In genomic region chr16:11914210-11914758, GRCh38 we compare ENCODE assay signal across 8 cellular contexts. TPM values are rescaled to one million over a fixed set of nuclear protein-coding genes. Genes with fewer than 3 reads are reported as not detected.
DNase-seq lines count a peak whose midpoint lies in the region; ATAC-seq and TF ChIP-seq lines count a peak whose summit lies in the region.

No MANE protein-coding gene starts in this region.

- TF ChIP-seq CTCF in LNCaP clone FGC (IDR thresholded peaks at IDR 0.05; ENCODE audit: control insufficient read depth, extremely low read depth, insufficient read depth) = no peak
- no peak for TF ChIP-seq CTCF in natural killer cell (IDR thresholded peaks at IDR 0.05)

- H3K27ac ChIP-seq in BLaER1 = peak overlapping the region; percentile 94

- H4K20me1 ChIP-seq in BLaER1 = peaks cover 62% of the 10 kb centered on the region

- peaks cover 35% of the 10 kb centered on the region for H3K4me1 Mint-ChIP-seq in dendritic cell treated with granulocyte-macrophage colony-stimulating factor and Interleukin-4, amounts not matched to agents 40 ng/mL and 50 ng/mL, for 4 days (ENCODE audit: low read depth)
- peaks cover 33 to 51% of the 10 kb centered on the region in 2 donors for H3K4me1 Mint-ChIP-seq in natural killer cell

- H3K4me3 Mint-ChIP-seq in dendritic cell treated with granulocyte-macrophage colony-stimulating factor and Interleukin-4, amounts not matched to agents 40 ng/mL and 50 ng/mL, for 4 days = peak overlapping the region; percentile 80
- peak overlapping the region; percentile 87 for H3K4me3 Mint-ChIP-seq in natural killer cell

- no peaks in the 10 kb centered on the region for H3K9me3 Mint-ChIP-seq in dendritic cell treated with granulocyte-macrophage colony-stimulating factor and Interleukin-4, amounts not matched to agents 40 ng/mL and 50 ng/mL, for 4 days
- H3K9me3 Mint-ChIP-seq in natural killer cell = no peaks in the 10 kb centered on the region

- H3K9ac ChIP-seq in BLaER1 = peak overlapping the region; percentile 96

- no peak for ATAC-seq in natural killer cell
- ATAC-seq in HG02938 (IDR thresholded peaks at IDR 0.05; ENCODE audit: unreplicated experiment) = no peak

- H3K4me3 ChIP-seq in BLaER1 (peak overlapping the region; percentile 98), LNCaP clone FGC (ENCODE audit: low read depth, low read length) (peak overlapping the region; percentile 68)

- H3K4me1 ChIP-seq in BLaER1 = peaks cover 54% of the 10 kb centered on the region

- intact Hi-C loops in dendritic cell treated with granulocyte-macrophage colony-stimulating factor and Interleukin-4, amounts not matched to agents 40 ng/mL and 50 ng/mL, for 4 days (cut with micrococcal nuclease) = loop anchor here (2.0 to 5.0 kb wide), 2 partner anchors 62 to 63 kb away; partner anchors contain the start of genes RSL1D1 and SNX29
- intact Hi-C loops in natural killer cell (cut with micrococcal nuclease) = loop anchor here (2.0 to 10.0 kb wide), 3 partner anchors 61 to 129 kb away; partner anchors contain the start of genes RSL1D1 and SNX29

- peak overlapping the region; percentile 86 for H3K4me2 ChIP-seq in BLaER1

- no peaks in the 10 kb centered on the region for H3K9me3 ChIP-seq in BLaER1

- H3K36me3 ChIP-seq in BLaER1 = peaks cover 11% of the 10 kb centered on the region

- H3K27ac Mint-ChIP-seq in dendritic cell treated with granulocyte-macrophage colony-stimulating factor and Interleukin-4, amounts not matched to agents 40 ng/mL and 50 ng/mL, for 4 days = peak overlapping the region; percentile 91
- peak overlapping the region; percentile 78 to 90 for H3K27ac Mint-ChIP-seq in natural killer cell

- H3K27me3 ChIP-seq in BLaER1 = no peaks in the 10 kb centered on the region

- peaks cover 22% of the 10 kb centered on the region for H3K36me3 Mint-ChIP-seq in dendritic cell treated with granulocyte-macrophage colony-stimulating factor and Interleukin-4, amounts not matched to agents 40 ng/mL and 50 ng/mL, for 4 days (ENCODE audit: low read depth)
- no peaks in the 10 kb centered on the region for H3K36me3 Mint-ChIP-seq in natural killer cell

- H3K27me3 Mint-ChIP-seq in dendritic cell treated with granulocyte-macrophage colony-stimulating factor and Interleukin-4, amounts not matched to agents 40 ng/mL and 50 ng/mL, for 4 days = no peaks in the 10 kb centered on the region
- peaks cover 0 to 3% of the 10 kb centered on the region in 2 donors for H3K27me3 Mint-ChIP-seq in natural killer cell (ENCODE audit: low read depth in 2 of 2)

- DNase-seq in LNCaP clone FGC (ENCODE audit: low read depth) (no peak), natural killer cell (no peak), NCI-H1092 (lab: John Stamatoyannopoulos, UW) (no peak), NCI-H2107 treated with DMSO at 0.1 percent for 48 hours (lab: John Stamatoyannopoulos, UW; ENCODE audit: unreplicated experiment) (no peak)
- no peak for DNase-seq in NK-92 treated with Interleukin-12 subunit alpha and Interleukin-12 subunit beta, amount 100 ng/mL, for 24 hours (lab: John Stamatoyannopoulos, UW)

RNA-seq across cellular contexts. Expression of gene GSPT1, which starts 1.5 kb away (rescaled TPM):
- 10 to 100 TPM; 51.4 to 77.8 (median 60.8) TPM for total RNA-seq in natural killer cell

RNA-seq across cellular contexts. Expression of gene NPIPB2, which starts 27.6 kb away (rescaled TPM):
- 10 to 100 TPM; 19.6 to 43.3 (median 22.4) TPM for total RNA-seq in natural killer cell

RNA-seq across cellular contexts. Expression of gene TNFRSF17, which starts 50.7 kb away (rescaled TPM):
- 1 to 10 TPM in 1 of 3 donors, not detected in 2; 6.6 TPM for total RNA-seq in natural killer cell
